ENCODE assay signal across 8 cellular contexts in genomic region chr3:136751259-136752045, GRCh38. TPM values are rescaled to one million over a fixed set of nuclear protein-coding genes. Genes with fewer than 3 reads are reported as not detected.
A peak's percentile ranks its signal among the peaks of the same experiment; 100 is the strongest.
DNase-seq lines count a peak whose midpoint lies in the region; ATAC-seq and TF ChIP-seq lines count a peak whose summit lies in the region.

No MANE protein-coding gene starts in this region.

- peak overlapping the region; percentile 92 for H3K4me2 ChIP-seq in BLaER1
- H3K4me2 ChIP-seq in neural cell (ENCODE audit: low read length): peak overlapping the region; percentile 81

- H3K4me1 ChIP-seq in BLaER1: peaks cover 41% of the 10 kb centered on the region

- H3K27me3 ChIP-seq in BLaER1: no peaks in the 10 kb centered on the region
- H3K27me3 ChIP-seq in neural cell (ENCODE audit: insufficient read depth, low read depth, low read length): no peaks in the 10 kb centered on the region

- peak; percentile 6 for ATAC-seq in GM21360 (IDR thresholded peaks at IDR 0.05; ENCODE audit: unreplicated experiment)
- peak; percentile 15 for ATAC-seq in stimulated activated naive CD8-positive, alpha-beta T cell treated with anti-CD3 and anti-CD28 coated beads, Interleukin-15, amount 100 ng/mL, for 72 hours

- H3K9ac ChIP-seq in BLaER1 (peak overlapping the region; percentile 99), neural cell (ENCODE audit: low read length) (peak overlapping the region; percentile 87)

- peak overlapping the region; percentile 70 for H2AFZ ChIP-seq in neural cell (ENCODE audit: low read depth, low read length)

- H3K27ac ChIP-seq in BLaER1: peak overlapping the region; percentile 98
- peak overlapping the region; percentile 96 for H3K27ac ChIP-seq in KOPT-K1 (ENCODE audit: low read depth, low read length, poor library complexity, severe bottlenecking)
- H3K27ac ChIP-seq in neural cell (ENCODE audit: low read length): peak overlapping the region; percentile 92

- H3K9me3 ChIP-seq in BLaER1 (no peaks in the 10 kb centered on the region), KOPT-K1 (ENCODE audit: insufficient read depth, low read length, poor library complexity, severe bottlenecking) (no peaks in the 10 kb centered on the region), neural cell (ENCODE audit: low read length) (no peaks in the 10 kb centered on the region)

- TF ChIP-seq EP300 in neural cell (conservative IDR thresholded peaks at IDR 0.05; ENCODE audit: poor library complexity, severe bottlenecking): no peak

- DNase-seq in activated effector memory CD4-positive, alpha-beta T cell treated with anti-CD3 and anti-CD28 coated beads, Interleukin-2, amount 50 U/mL, for 16 hours: peak; percentile 88
- peak; percentile 67 for DNase-seq in fibroblast of the conjunctiva (ENCODE audit: low read depth)
- DNase-seq in stimulated activated naive CD8-positive, alpha-beta T cell treated with anti-CD3 and anti-CD28 coated beads, Interleukin-15, amount 100 ng/mL, for 72 hours: peak; percentile 64 to 68

- no peaks in the 10 kb centered on the region for H3F3A ChIP-seq in neural cell (ENCODE audit: insufficient read depth, low read length, poor library complexity, severe bottlenecking)

- peaks cover 43% of the 10 kb centered on the region for H3K4me1 Mint-ChIP-seq in stimulated activated naive CD8-positive, alpha-beta T cell treated with anti-CD3 and anti-CD28 coated beads, Interleukin-15, amount 100 ng/mL, for 72 hours

- no peaks in the 10 kb centered on the region for H3K9me3 Mint-ChIP-seq in stimulated activated naive CD8-positive, alpha-beta T cell treated with anti-CD3 and anti-CD28 coated beads, Interleukin-15, amount 100 ng/mL, for 72 hours

- H4K20me1 ChIP-seq in BLaER1 (peaks cover 21% of the 10 kb centered on the region; the same call in 1 of the 2 replicates), neural cell (ENCODE audit: insufficient read depth) (no peaks in the 10 kb centered on the region)

- no peaks in the 10 kb centered on the region for H3K9me2 ChIP-seq in neural cell (ENCODE audit: insufficient read depth, low read length)

- TF ChIP-seq CTCF in neural cell (IDR thresholded peaks at IDR 0.05; ENCODE audit: poor library complexity, severe bottlenecking): no peak

- peaks cover 45% of the 10 kb centered on the region for H3K79me2 ChIP-seq in neural cell (replicated peaks; ENCODE audit: insufficient read depth, low read length)

- TF ChIP-seq RAD21 in neural cell (conservative IDR thresholded peaks at IDR 0.05): no peak

- TF ChIP-seq POLR2A in Raji (IDR thresholded peaks at IDR 0.05; ENCODE audit: insufficient read depth, low read depth, low read length): peak; percentile 39; the same call in 1 of the 2 replicates

- peak overlapping the region; percentile 86 to 95 for H3K4me3 Mint-ChIP-seq in stimulated activated naive CD8-positive, alpha-beta T cell treated with anti-CD3 and anti-CD28 coated beads, Interleukin-15, amount 100 ng/mL, for 72 hours

- peak overlapping the region; percentile 81 for H3K4me3 ChIP-seq in BLaER1
- peak overlapping the region; percentile 82 for H3K4me3 ChIP-seq in neural cell (ENCODE audit: low read length)

- H3K36me3 ChIP-seq in BLaER1 (no peaks in the 10 kb centered on the region; the same call in 1 of the 2 replicates), KOPT-K1 (ENCODE audit: insufficient read depth, low read length) (no peaks in the 10 kb centered on the region), neural cell (ENCODE audit: insufficient read depth, low read length) (no peaks in the 10 kb centered on the region)

- peak overlapping the region; percentile 99 to 100 for H3K27ac Mint-ChIP-seq in stimulated activated naive CD8-positive, alpha-beta T cell treated with anti-CD3 and anti-CD28 coated beads, Interleukin-15, amount 100 ng/mL, for 72 hours

- H3K27me3 Mint-ChIP-seq in stimulated activated naive CD8-positive, alpha-beta T cell treated with anti-CD3 and anti-CD28 coated beads, Interleukin-15, amount 100 ng/mL, for 72 hours: no peaks in the 10 kb centered on the region

TF ChIP-seq in neural cell, 6 proteins besides CTCF, POLR2A, EP300 and RAD21:
- TF ChIP-seq EZH2 (IDR thresholded peaks at IDR 0.05; ENCODE audit: borderline replicate concordance, insufficient read depth, low read length, poor library complexity, severe bottlenecking) (no peak), TAF1 (IDR thresholded peaks at IDR 0.05; ENCODE audit: low read depth) (no peak), REST (IDR thresholded peaks at IDR 0.05; ENCODE audit: borderline replicate concordance) (no peak), SMC3 (conservative IDR thresholded peaks at IDR 0.05; ENCODE audit: poor library complexity) (no peak), MXI1 (conservative IDR thresholded peaks at IDR 0.05; ENCODE audit: poor library complexity, severe bottlenecking) (peak; percentile 41), POLR2AphosphoS5 (IDR thresholded peaks at IDR 0.05) (no peak)
TF ChIP-seq in neural cell: peak in this region for 1.

RNA-seq across cellular contexts. Expression of gene STAG1, which starts 0.7 kb away (rescaled TPM):
- polyA plus RNA-seq in neural cell: 29.7 and 30.8 TPM in 2 replicates
- 88.9 and 106 TPM in 2 replicates for polyA minus RNA-seq in neural cell

Comparison
In these comparisons a context has a peak if more than half of its experiments do, and no peak if none do; other contexts are left out.
1. Peak in every context shown above with its lines: DNase-seq, ATAC-seq, H3K4me3 ChIP-seq and H3K27ac ChIP-seq.